1 cellular context compared by ENCODE assay signal in genomic region chr1:11736746-11737639, GRCh38.
TF ChIP-seq lines count a peak whose summit lies in the region.

No MANE protein-coding gene starts in this region.

TF ChIP-seq in IMR-90, 13 proteins besides CTCF, POLR2A, EP300 and RAD21 (continued from another document):
- TF ChIP-seq USF2 (IDR thresholded peaks at IDR 0.05; ENCODE audit: low read depth, low read length) (peak; percentile 34; the same call in 1 of the 2 replicates), CEBPB (IDR thresholded peaks at IDR 0.05; ENCODE audit: low read depth, low read length) (peak; percentile 99)
